24 cellular contexts compared by ENCODE assay signal in the genomic region with DNA sequence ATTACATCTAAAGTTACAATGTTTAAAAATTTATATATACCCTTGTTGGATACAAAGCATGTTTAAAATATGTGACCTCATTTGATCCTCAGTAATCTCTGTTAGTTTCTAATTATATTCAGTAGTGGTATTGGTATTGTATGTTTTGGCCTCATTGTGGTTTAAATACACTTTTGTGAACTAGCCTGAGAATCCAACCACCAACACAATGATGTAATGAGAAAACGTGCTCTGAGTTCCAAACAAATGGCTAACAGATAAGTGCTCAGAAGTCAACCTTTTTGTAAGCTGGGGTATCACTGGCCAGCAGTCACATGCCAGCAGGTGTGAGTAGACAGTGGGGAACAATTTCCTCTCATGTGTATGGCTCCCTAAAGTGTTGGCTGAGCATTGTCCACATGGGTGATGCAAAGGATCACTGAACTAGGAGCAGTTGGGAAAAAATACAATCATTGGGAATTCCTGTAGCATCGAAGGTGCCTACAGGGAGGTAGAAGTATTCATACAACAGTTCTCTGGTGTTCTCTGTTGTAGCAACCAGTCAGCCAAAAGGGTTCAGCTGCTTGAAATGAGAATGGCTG. TPM values are rescaled to one million over a fixed set of nuclear protein-coding genes. Genes with fewer than 3 reads are reported as not detected.
A peak's percentile ranks its signal among the peaks of the same experiment; 100 is the strongest.
DNase-seq lines count a peak whose midpoint lies in the region; ATAC-seq and TF ChIP-seq lines count a peak whose summit lies in the region.
"Had no signal": no experiment of that assay in that cellular context is flagged by ENCODE, and none has a peak within 500 bp of the region (broad histone marks: within the 10 kb centered on the region; RNA-seq: fewer than 3 reads in every experiment).

No MANE protein-coding gene starts in this region.

- no peaks in the 10 kb centered on the region for H3K27me3 Mint-ChIP-seq in activated CD4-positive, alpha-beta T cell treated with anti-CD3 and anti-CD28 coated beads, Interleukin-2, amount 10 ng/mL, durations not matched to agents 7 days and 5 days
- no peaks in the 10 kb centered on the region for H3K27me3 Mint-ChIP-seq in activated CD8-positive, alpha-beta T cell treated with anti-CD3 and anti-CD28 coated beads, Interleukin-2, amount 10 ng/mL, durations not matched to agents 7 days and 5 days (ENCODE audit: low read depth)
- no peaks in the 10 kb centered on the region for H3K27me3 Mint-ChIP-seq in natural killer cell (ENCODE audit: low read depth in 2 of 2)
- H3K27me3 Mint-ChIP-seq: naive B cell, progenitor cell of endocrine pancreas had no signal

- H3K27me3 ChIP-seq in right atrium auricular region = no peaks in the 10 kb centered on the region
- H3K27me3 ChIP-seq: gastrocnemius medialis had no signal

- POLR2A ChIA-PET in activated CD4-positive, alpha-beta T cell treated with anti-CD3 and anti-CD28 coated beads, Interleukin-2, amount 10 ng/mL, durations not matched to agents 7 days and 5 days (lab: Charles Lee) = no interaction called here
- POLR2A ChIA-PET in activated CD8-positive, alpha-beta T cell treated with anti-CD3 and anti-CD28 coated beads, Interleukin-2, amount 10 ng/mL, durations not matched to agents 7 days and 5 days (lab: Charles Lee) = interaction anchor here (1.8 to 8.5 kb wide), 3 partner anchors 48 to 59 kb away, joined by 7 to 122 read pairs (median 35); a partner anchor contains a TSS

- CTCF ChIA-PET in activated CD4-positive, alpha-beta T cell treated with anti-CD3 and anti-CD28 coated beads, Interleukin-2, amount 10 ng/mL, durations not matched to agents 7 days and 5 days (lab: Charles Lee) = interaction anchor here (1.0 kb wide), 1 partner anchor 13 kb away, joined by 3 read pairs; no protein-coding TSS in a partner anchor
- CTCF ChIA-PET in activated CD8-positive, alpha-beta T cell treated with anti-CD3 and anti-CD28 coated beads, Interleukin-2, amount 10 ng/mL, durations not matched to agents 7 days and 5 days (lab: Charles Lee) = no interaction called here

- DNase-seq in activated CD4-positive, alpha-beta T cell treated with anti-CD3 and anti-CD28 coated beads, Interleukin-2, amount 10 ng/mL, durations not matched to agents 7 days and 5 days = no peak
- no peak for DNase-seq in activated CD4-positive, alpha-beta T cell treated with anti-CD3 and anti-CD28 coated beads for 48 hours
- DNase-seq in GM20000 (ENCODE audit: low spot score) (peak; percentile 9), natural killer cell (no peak), right atrium auricular region (ENCODE audit: low spot score) (no peak), dedifferentiated amniotic fluid mesenchymal stem cell (ENCODE audit: extremely low spot score) (no peak)
- DNase-seq in activated CD8-positive, alpha-beta T cell treated with anti-CD3 and anti-CD28 coated beads, Interleukin-2, amount 10 ng/mL, durations not matched to agents 7 days and 5 days = no peak
- DNase-seq: central memory CD4-positive, alpha-beta T cell; DMS79; gastrocnemius medialis; Kasumi-1; mesenchymal stem cell; naive B cell; NCI-H1105; NCI-H2081; NCI-H446; RPMI8226; small intestine; stimulated activated CD8-positive, alpha-beta memory T cell treated with anti-CD3 and anti-CD28 coated beads, Interleukin-4, amount 100 ng/mL, for 48 hours had no signal

- H3K4me3 Mint-ChIP-seq in activated CD4-positive, alpha-beta T cell treated with anti-CD3 and anti-CD28 coated beads, Interleukin-2, amount 10 ng/mL, durations not matched to agents 7 days and 5 days = no peak overlapping the region
- H3K4me3 Mint-ChIP-seq in activated CD8-positive, alpha-beta T cell treated with anti-CD3 and anti-CD28 coated beads, Interleukin-2, amount 10 ng/mL, durations not matched to agents 7 days and 5 days = no peak overlapping the region
- peak overlapping the region; percentile 11 for H3K4me3 Mint-ChIP-seq in natural killer cell
- H3K4me3 Mint-ChIP-seq: naive B cell had no signal

- H3K4me1 Mint-ChIP-seq in activated CD4-positive, alpha-beta T cell treated with anti-CD3 and anti-CD28 coated beads, Interleukin-2, amount 10 ng/mL, durations not matched to agents 7 days and 5 days = peaks cover 57% of the 10 kb centered on the region
- peaks cover 63% of the 10 kb centered on the region for H3K4me1 Mint-ChIP-seq in activated CD8-positive, alpha-beta T cell treated with anti-CD3 and anti-CD28 coated beads, Interleukin-2, amount 10 ng/mL, durations not matched to agents 7 days and 5 days (ENCODE audit: low read depth)
- H3K4me1 Mint-ChIP-seq in natural killer cell = peaks cover 41 to 54% of the 10 kb centered on the region in 2 donors

- H3K4me3 ChIP-seq in right atrium auricular region = no peak overlapping the region
- H3K4me3 ChIP-seq: gastrocnemius medialis had no signal

- H3K36me3 Mint-ChIP-seq in activated CD4-positive, alpha-beta T cell treated with anti-CD3 and anti-CD28 coated beads, Interleukin-2, amount 10 ng/mL, durations not matched to agents 7 days and 5 days (ENCODE audit: low read depth) = peaks cover 49% of the 10 kb centered on the region
- H3K36me3 Mint-ChIP-seq in activated CD8-positive, alpha-beta T cell treated with anti-CD3 and anti-CD28 coated beads, Interleukin-2, amount 10 ng/mL, durations not matched to agents 7 days and 5 days (ENCODE audit: low read depth) = peaks cover 58% of the 10 kb centered on the region
- no peaks in the 10 kb centered on the region for H3K36me3 Mint-ChIP-seq in natural killer cell

- H3K36me3 ChIP-seq in right atrium auricular region = no peaks in the 10 kb centered on the region
- H3K36me3 ChIP-seq: gastrocnemius medialis had no signal

- TF ChIP-seq CTCF in GM20000 (IDR thresholded peaks at IDR 0.05; ENCODE audit: extremely low read depth, missing control alignments) = no peak
- no peak for TF ChIP-seq CTCF in natural killer cell (IDR thresholded peaks at IDR 0.05)
- TF ChIP-seq CTCF in right atrium auricular region (IDR thresholded peaks at IDR 0.05) = no peak

- intact Hi-C loops in natural killer cell (cut with micrococcal nuclease) = loop anchor here (10.0 kb wide), 1 partner anchor 1744 kb away; a partner anchor contains a TSS

- peak overlapping the region; percentile 100 for H3K27ac Mint-ChIP-seq in activated CD4-positive, alpha-beta T cell treated with anti-CD3 and anti-CD28 coated beads, Interleukin-2, amount 10 ng/mL, durations not matched to agents 7 days and 5 days
- peak overlapping the region; percentile 99 for H3K27ac Mint-ChIP-seq in activated CD8-positive, alpha-beta T cell treated with anti-CD3 and anti-CD28 coated beads, Interleukin-2, amount 10 ng/mL, durations not matched to agents 7 days and 5 days
- H3K27ac Mint-ChIP-seq in natural killer cell = no peak overlapping the region
- H3K27ac Mint-ChIP-seq: progenitor cell of endocrine pancreas had no signal

- no peaks in the 10 kb centered on the region for H3K4me1 ChIP-seq in right atrium auricular region
- H3K4me1 ChIP-seq: gastrocnemius medialis had no signal

- ATAC-seq in activated CD8-positive, alpha-beta T cell treated with anti-CD3 and anti-CD28 coated beads, Interleukin-2, amount 10 ng/mL, durations not matched to agents 7 days and 5 days = no peak
- no peak for ATAC-seq in natural killer cell
- no peak for ATAC-seq in GM19324 (IDR thresholded peaks at IDR 0.05; ENCODE audit: low FRiP score, unreplicated experiment)
- ATAC-seq: esophagus mucosa, gastrocnemius medialis, SK-N-SH treated with all-trans-retinoic acid at 6 μM for 48 hours had no signal

- no peak overlapping the region for H3K27ac ChIP-seq in right atrium auricular region
- H3K27ac ChIP-seq: C4-2B, gastrocnemius medialis had no signal

- no peaks in the 10 kb centered on the region for H3K9me3 ChIP-seq in right atrium auricular region
- H3K9me3 ChIP-seq: gastrocnemius medialis had no signal

- peaks cover 4% of the 10 kb centered on the region for H3K9me3 Mint-ChIP-seq in activated CD4-positive, alpha-beta T cell treated with anti-CD3 and anti-CD28 coated beads, Interleukin-2, amount 10 ng/mL, durations not matched to agents 7 days and 5 days
- H3K9me3 Mint-ChIP-seq in activated CD8-positive, alpha-beta T cell treated with anti-CD3 and anti-CD28 coated beads, Interleukin-2, amount 10 ng/mL, durations not matched to agents 7 days and 5 days (ENCODE audit: insufficient read depth) = peaks cover 6% of the 10 kb centered on the region
- no peaks in the 10 kb centered on the region for H3K9me3 Mint-ChIP-seq in natural killer cell

RNA-seq across cellular contexts. Expression of a gene that starts 56.1 kb away (rescaled TPM):
- 100 to 1,000 TPM; 270 to 283 TPM for total RNA-seq in activated CD4-positive, alpha-beta T cell treated with anti-CD3 and anti-CD28 coated beads, Interleukin-2, amount 10 ng/mL, durations not matched to agents 7 days and 5 days
- 100 to 1,000 TPM; 386 to 389 TPM for total RNA-seq in activated CD8-positive, alpha-beta T cell treated with anti-CD3 and anti-CD28 coated beads, Interleukin-2, amount 10 ng/mL, durations not matched to agents 7 days and 5 days
- total RNA-seq in natural killer cell (100 to 1,000 TPM; 156 to 211 (median 207) TPM), right atrium auricular region (1 to 10 TPM; 5.2 to 9.5 TPM)

Comparison
In these comparisons a context has a peak if more than half of its experiments do, and no peak if none do; other contexts are left out.
1. H3K27ac Mint-ChIP-seq: peak in activated CD4-positive, alpha-beta T cell treated with anti-CD3 and anti-CD28 coated beads, Interleukin-2, amount 10 ng/mL, durations not matched to agents 7 days and 5 days (single experiment) and activated CD8-positive, alpha-beta T cell treated with anti-CD3 and anti-CD28 coated beads, Interleukin-2, amount 10 ng/mL, durations not matched to agents 7 days and 5 days (single experiment); none in natural killer cell (0 of 2).
2. RNA of a gene that starts 56.1 kb away (total RNA-seq): 386 to 389 TPM in activated CD8-positive, alpha-beta T cell treated with anti-CD3 and anti-CD28 coated beads, Interleukin-2, amount 10 ng/mL, durations not matched to agents 7 days and 5 days, 270 to 283 TPM in activated CD4-positive, alpha-beta T cell treated with anti-CD3 and anti-CD28 coated beads, Interleukin-2, amount 10 ng/mL, durations not matched to agents 7 days and 5 days and 156 to 211 TPM in natural killer cell; 5.2 to 9.5 TPM in right atrium auricular region; every median in the first group is over 10 times any median in the second.